Comparison of ENCODE assay signal across 16 cellular contexts in the genomic region with DNA sequence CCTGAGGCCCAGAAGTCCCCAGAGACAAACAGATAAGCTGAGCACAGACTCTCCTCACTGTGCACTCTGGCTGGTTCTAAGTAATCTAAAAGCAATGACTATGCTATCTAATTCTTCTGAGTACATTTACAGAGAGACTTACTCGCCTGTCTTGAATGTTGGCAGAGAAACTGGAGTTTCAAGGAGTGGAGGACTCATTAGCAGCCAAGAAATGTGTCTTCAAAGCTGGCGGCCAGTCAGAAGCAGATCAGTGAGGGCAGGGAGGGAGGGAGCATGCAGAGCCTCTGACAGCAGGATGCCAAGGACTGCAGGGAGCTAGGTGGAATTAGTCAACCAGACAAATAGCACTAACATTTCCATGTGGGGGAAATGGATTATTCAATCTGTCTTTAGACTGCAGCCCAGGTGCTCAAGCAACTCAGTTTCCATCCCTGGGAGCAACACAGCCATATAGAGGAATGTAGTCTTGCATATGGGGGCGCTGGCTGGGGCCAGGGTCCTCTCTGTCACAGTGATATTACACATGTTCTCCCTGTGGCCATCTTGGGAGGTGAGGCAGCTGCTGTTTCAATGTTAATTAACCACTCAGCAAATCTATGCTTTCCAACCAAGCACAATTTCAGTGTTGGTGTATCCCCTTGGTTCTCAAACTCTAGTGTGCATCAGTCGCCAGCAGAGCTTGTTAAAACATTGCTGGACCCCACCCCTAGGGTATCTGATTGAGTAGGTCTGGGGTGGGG.
DNase-seq lines count a peak whose midpoint lies in the region; ATAC-seq and TF ChIP-seq lines count a peak whose summit lies in the region.
"Had no signal": no experiment of that assay in that cellular context is flagged by ENCODE, and none has a peak within 500 bp of the region (broad histone marks: within the 10 kb centered on the region; RNA-seq: fewer than 3 reads in every experiment).

No MANE protein-coding gene starts in this region.

- TF ChIP-seq CTCF in dorsolateral prefrontal cortex (IDR thresholded peaks at IDR 0.05 in 54 of 56, conservative IDR thresholded peaks at IDR 0.05 in 2 of 56; ENCODE audit: low read depth in 1 of 56, partially characterized antibody in 56 of 56) (no peak), left lung (IDR thresholded peaks at IDR 0.05) (no peak), thyroid gland (IDR thresholded peaks at IDR 0.05) (no peak)

- intact Hi-C loops in dorsolateral prefrontal cortex (cut with DNase I) (no loop called here), left lung (cut with DNase I) (no loop called here), thyroid gland (cut with DNase I) (no loop called here)

- no peak overlapping the region for H3K4me3 Mint-ChIP-seq in stimulated activated effector memory CD8-positive, alpha-beta T cell treated with anti-CD3 and anti-CD28 coated beads, Interleukin-12 subunit alpha, Interleukin-12 subunit beta, amount 100 ng/mL, for 72 hours
- H3K4me3 Mint-ChIP-seq: CD8-positive, alpha-beta memory T cell; natural killer cell treated with Interleukin-12 subunit alpha and Interleukin-12 subunit beta and Interleukin-15 and Interleukin-18, amount 100 ng/mL, for 72 hours had no signal

- H3K27ac ChIP-seq in dorsolateral prefrontal cortex (no peak overlapping the region), left lung (no peak overlapping the region), thyroid gland (peak overlapping the region; percentile 42 to 67 (median 47))
- H3K27ac ChIP-seq: 22Rv1 had no signal

- peak; percentile 56 for ATAC-seq in left lung
- no peak for ATAC-seq in stimulated activated effector memory CD8-positive, alpha-beta T cell treated with anti-CD3 and anti-CD28 coated beads, Interleukin-12 subunit alpha, Interleukin-12 subunit beta, amount 100 ng/mL, for 72 hours

- H3K36me3 Mint-ChIP-seq in stimulated activated effector memory CD8-positive, alpha-beta T cell treated with anti-CD3 and anti-CD28 coated beads, Interleukin-12 subunit alpha, Interleukin-12 subunit beta, amount 100 ng/mL, for 72 hours, result no peaks in the 10 kb centered on the region
- H3K36me3 Mint-ChIP-seq: CD8-positive, alpha-beta memory T cell; natural killer cell treated with Interleukin-12 subunit alpha and Interleukin-12 subunit beta and Interleukin-15 and Interleukin-18, amount 100 ng/mL, for 72 hours had no signal

- H3K4me1 ChIP-seq in left lung (peaks cover 4 to 9% of the 10 kb centered on the region in 2 donors), thyroid gland (peaks cover 36 to 44% of the 10 kb centered on the region in 2 donors)
- H3K4me1 ChIP-seq: HAP-1 had no signal

- no peaks in the 10 kb centered on the region for H3K9me3 ChIP-seq in left lung
- no peaks in the 10 kb centered on the region for H3K9me3 ChIP-seq in thyroid gland
- H3K9me3 ChIP-seq: HAP-1 had no signal

- peaks cover 7% of the 10 kb centered on the region for H3K9me3 Mint-ChIP-seq in stimulated activated effector memory CD8-positive, alpha-beta T cell treated with anti-CD3 and anti-CD28 coated beads, Interleukin-12 subunit alpha, Interleukin-12 subunit beta, amount 100 ng/mL, for 72 hours

- no peaks in the 10 kb centered on the region for H3K4me1 Mint-ChIP-seq in stimulated activated effector memory CD8-positive, alpha-beta T cell treated with anti-CD3 and anti-CD28 coated beads, Interleukin-12 subunit alpha, Interleukin-12 subunit beta, amount 100 ng/mL, for 72 hours
- H3K4me1 Mint-ChIP-seq: CD8-positive, alpha-beta memory T cell had no signal

- H3K4me3 ChIP-seq in dorsolateral prefrontal cortex, result no peak overlapping the region
- no peak overlapping the region for H3K4me3 ChIP-seq in left lung
- no peak overlapping the region for H3K4me3 ChIP-seq in thyroid gland (replicated peaks in 1 of 3)
- H3K4me3 ChIP-seq: HAP-1, smooth muscle cell had no signal

- no peak overlapping the region for H3K27ac Mint-ChIP-seq in stimulated activated effector memory CD8-positive, alpha-beta T cell treated with anti-CD3 and anti-CD28 coated beads, Interleukin-12 subunit alpha, Interleukin-12 subunit beta, amount 100 ng/mL, for 72 hours
- H3K27ac Mint-ChIP-seq: CD8-positive, alpha-beta memory T cell; natural killer cell treated with Interleukin-12 subunit alpha and Interleukin-12 subunit beta and Interleukin-15 and Interleukin-18, amount 100 ng/mL, for 72 hours had no signal

- WGBS in thyroid gland, 2 donors, result 29 to 32% methylated on average over 4 of the region's 4 CpGs

- H3K36me3 ChIP-seq in left lung (no peaks in the 10 kb centered on the region), thyroid gland (no peaks in the 10 kb centered on the region)
- H3K36me3 ChIP-seq: HAP-1 had no signal

- H3K27me3 ChIP-seq in dorsolateral prefrontal cortex, result peaks cover 0 to 3% (median 0%) of the 10 kb centered on the region in 45 donors
- no peaks in the 10 kb centered on the region for H3K27me3 ChIP-seq in left lung
- no peaks in the 10 kb centered on the region for H3K27me3 ChIP-seq in thyroid gland

- peak in 1 of 2 donors; percentile 13 for TF ChIP-seq POLR2A in thyroid gland (IDR thresholded peaks at IDR 0.05)

- peak; percentile 48 for DNase-seq in NCI-H146 (lab: John Stamatoyannopoulos, UW)
- no peak for DNase-seq in NCI-H146 treated with DMSO at 0.1 percent for 48 hours (lab: John Stamatoyannopoulos, UW; ENCODE audit: unreplicated experiment)
- DNase-seq in dorsolateral prefrontal cortex, result peak in 6 of 10 donors; percentile 11 to 58 (median 48)
- peak in 1 of 2 donors; percentile 43 for DNase-seq in left lung
- peak; percentile 91 to 96 for DNase-seq in thyroid gland
- no peak for DNase-seq in stimulated activated effector memory CD8-positive, alpha-beta T cell treated with anti-CD3 and anti-CD28 coated beads, Interleukin-12 subunit alpha, Interleukin-12 subunit beta, amount 100 ng/mL, for 72 hours (ENCODE audit: low spot score in 2 of 2)
- no peak for DNase-seq in NCI-H1092 (lab: John Stamatoyannopoulos, UW)
- DNase-seq in UCSD-AML1 (lab: John Stamatoyannopoulos, UW; ENCODE audit: unreplicated experiment), result no peak
- DNase-seq: activated CD8-positive, alpha-beta memory T cell treated with anti-CD3 and anti-CD28 coated beads, Interleukin-2, amount 50 U/mL, for 48 hours; CD8-positive, alpha-beta memory T cell; left cardiac atrium; NCI-H2107 had no signal

Comparison
In these comparisons a context has a peak if more than half of its experiments do, and no peak if none do; other contexts are left out.
1. DNase-seq: peak in NCI-H146 (single experiment), dorsolateral prefrontal cortex (6 of 10) and thyroid gland (2 of 2); none in NCI-H146 treated with DMSO at 0.1 percent for 48 hours (single experiment), stimulated activated effector memory CD8-positive, alpha-beta T cell treated with anti-CD3 and anti-CD28 coated beads, Interleukin-12 subunit alpha, Interleukin-12 subunit beta, amount 100 ng/mL, for 72 hours (0 of 2), NCI-H1092 (single experiment) and UCSD-AML1 (single experiment).
2. H3K27ac ChIP-seq: peak in thyroid gland (3 of 3); none in dorsolateral prefrontal cortex (0 of 59) and left lung (0 of 2).